In genomic region chr12:54603173-54603814, GRCh38 we compare ENCODE assay signal across 9 cellular contexts. TPM values are rescaled to one million over a fixed set of nuclear protein-coding genes. Genes with fewer than 3 reads are reported as not detected.
DNase-seq lines count a peak whose midpoint lies in the region; ATAC-seq, FAIRE-seq and TF ChIP-seq lines count a peak whose summit lies in the region.
"Had no signal": no experiment of that assay in that cellular context is flagged by ENCODE, and none has a peak within 500 bp of the region (broad histone marks: within the 10 kb centered on the region; RNA-seq: fewer than 3 reads in every experiment).

No MANE protein-coding gene starts in this region.

- FAIRE-seq in GM19239 (lab: Jason Lieb, UNC) = peak; percentile 84

- intact Hi-C loops in CD4-positive, alpha-beta T cell (cut with DNase I, micrococcal nuclease) = loop anchor here (10.0 kb wide), 2 partner anchors 352 to 472 kb away; no protein-coding TSS in a partner anchor

- no peak overlapping the region for H3K27ac Mint-ChIP-seq in CD4-positive, alpha-beta T cell
- H3K27ac Mint-ChIP-seq in naive B cell = no peak overlapping the region

- peaks cover 15% of the 10 kb centered on the region for H3K27me3 Mint-ChIP-seq in CD4-positive, alpha-beta T cell
- peaks cover 25 to 34% (median 30%) of the 10 kb centered on the region in 3 donors for H3K27me3 Mint-ChIP-seq in naive B cell

- CTCF ChIA-PET in CD4-positive, alpha-beta T cell (lab: Charles Lee) = interaction anchor here (0.7 to 1.0 kb wide), 2 partner anchors 10 to 12 kb away, joined by 3 to 4 read pairs; no protein-coding TSS in a partner anchor

- no peak overlapping the region for H3K27ac ChIP-seq in CD4-positive, alpha-beta T cell (ENCODE audit: low read depth, low read length)

- DNase-seq in CD4-positive, alpha-beta T cell = peak; percentile 41 to 61 (median 51)
- DNase-seq in GM19239 (ENCODE audit: insufficient read length, low spot score) (peak; percentile 66), NOMO-1 treated with DMSO at 0.1 percent for 48 hours (lab: John Stamatoyannopoulos, UW; ENCODE audit: unreplicated experiment) (peak; percentile 84), epithelial cell of esophagus (ENCODE audit: low read depth) (peak; percentile 81), naive B cell (peak; percentile 47)
- peak; percentile 81 for DNase-seq in activated CD8-positive, alpha-beta memory T cell treated with anti-CD3 and anti-CD28 coated beads for 24 hours
- peak; percentile 48 for DNase-seq in stimulated activated naive CD4-positive, alpha-beta T cell treated with Interleukin-2 at 50 U/mL for 16 hours (lab: John Stamatoyannopoulos, UW)

- H3K9me3 ChIP-seq in CD4-positive, alpha-beta T cell (ENCODE audit: control insufficient read depth, low read length) = no peaks in the 10 kb centered on the region

- H3K4me1 Mint-ChIP-seq in CD4-positive, alpha-beta T cell (ENCODE audit: low read depth) = peaks cover 8% of the 10 kb centered on the region
- H3K4me1 Mint-ChIP-seq in naive B cell = peaks cover 0 to 4% (median 2%) of the 10 kb centered on the region in 3 donors

- no peak overlapping the region for H3K4me3 ChIP-seq in epithelial cell of esophagus (ENCODE audit: low read length)

- POLR2A ChIA-PET in CD4-positive, alpha-beta T cell (lab: Charles Lee) = no interaction called here

- ATAC-seq in CD4-positive, alpha-beta T cell (ENCODE audit: poor library complexity) = peak; percentile 99
- ATAC-seq in HG03354 (IDR thresholded peaks at IDR 0.05; ENCODE audit: poor library complexity, severe bottlenecking, unreplicated experiment) (peak; percentile 97), naive B cell (ENCODE audit: low read depth in 2 of 2) (peak; percentile 93 to 95)

- no peak overlapping the region for H3K4me3 Mint-ChIP-seq in CD4-positive, alpha-beta T cell
- H3K4me3 Mint-ChIP-seq in naive B cell = no peak overlapping the region

- no peaks in the 10 kb centered on the region for H3K27me3 ChIP-seq in CD4-positive, alpha-beta T cell (ENCODE audit: control insufficient read depth, insufficient read depth, low read length)

- no peaks in the 10 kb centered on the region for H3K36me3 Mint-ChIP-seq in CD4-positive, alpha-beta T cell (ENCODE audit: low read depth)
- no peaks in the 10 kb centered on the region for H3K36me3 Mint-ChIP-seq in naive B cell

- peak; percentile 91 for TF ChIP-seq CTCF in CD4-positive, alpha-beta T cell (IDR thresholded peaks at IDR 0.05)
- TF ChIP-seq CTCF in epithelial cell of esophagus (IDR thresholded peaks at IDR 0.05; ENCODE audit: insufficient read depth, low read depth, low read length, missing control alignments) = peak; percentile 90

- no peaks in the 10 kb centered on the region for H3K9me3 Mint-ChIP-seq in CD4-positive, alpha-beta T cell
- H3K9me3 Mint-ChIP-seq in naive B cell = no peaks in the 10 kb centered on the region

RNA-seq across cellular contexts. Expression of gene PPP1R1A, which starts 14.8 kb away (rescaled TPM):
- total RNA-seq in CD4-positive, alpha-beta T cell = not detected
- not detected for polyA plus RNA-seq in naive B cell (ENCODE audit: low read depth in 6 of 6)
- total RNA-seq: activated CD8-positive, alpha-beta memory T cell treated with anti-CD3 and anti-CD28 coated beads for 36 hours had no signal

RNA-seq across cellular contexts. Expression of gene LACRT, which starts 31.4 kb away (rescaled TPM):
- total RNA-seq in CD4-positive, alpha-beta T cell = not detected
- not detected for polyA plus RNA-seq in naive B cell (ENCODE audit: low read depth in 6 of 6)
- total RNA-seq: activated CD8-positive, alpha-beta memory T cell treated with anti-CD3 and anti-CD28 coated beads for 36 hours had no signal

RNA-seq across cellular contexts. Expression of gene DCD, which starts 44.9 kb away (rescaled TPM):
- not detected for total RNA-seq in CD4-positive, alpha-beta T cell
- polyA plus RNA-seq in naive B cell (ENCODE audit: low read depth in 6 of 6) = not detected
- total RNA-seq: activated CD8-positive, alpha-beta memory T cell treated with anti-CD3 and anti-CD28 coated beads for 36 hours had no signal

RNA-seq across cellular contexts. Expression of gene PDE1B, which starts 53.9 kb away (rescaled TPM):
- total RNA-seq in CD4-positive, alpha-beta T cell = 10 to 100 TPM in 1 of 2 experiments, 1 to 10 TPM in 1; 9.7 to 11.1 TPM
- polyA plus RNA-seq in naive B cell (ENCODE audit: low read depth in 6 of 6) = under 1 TPM in 5 of 6 donors, not detected in 1; 0.05 to 0.11 (median 0.07) TPM
